In genomic region chr3:97952280-97952679, GRCh38 we compare ENCODE assay signal across 1 cellular context.
TF ChIP-seq lines count a peak whose summit lies in the region.

No MANE protein-coding gene starts in this region.

TF ChIP-seq in IMR-90, 13 proteins besides CTCF, POLR2A, EP300 and RAD21 (continued from another document):
- TF ChIP-seq ELK1 (IDR thresholded peaks at IDR 0.05; ENCODE audit: borderline replicate concordance, low read depth, low read length) (no peak), MAFK (IDR thresholded peaks at IDR 0.05; ENCODE audit: low read depth, low read length) (no peak), NFE2L2 (IDR thresholded peaks at IDR 0.05; ENCODE audit: low read depth, low read length) (no peak), FOS (IDR thresholded peaks at IDR 0.05; ENCODE audit: low read depth, low read length) (no peak), MXI1 (IDR thresholded peaks at IDR 0.05; ENCODE audit: borderline replicate concordance, low read depth, low read length) (no peak), BHLHE40 (IDR thresholded peaks at IDR 0.05; ENCODE audit: low read depth, low read length) (no peak)
- TF ChIP-seq, protein P1, sequence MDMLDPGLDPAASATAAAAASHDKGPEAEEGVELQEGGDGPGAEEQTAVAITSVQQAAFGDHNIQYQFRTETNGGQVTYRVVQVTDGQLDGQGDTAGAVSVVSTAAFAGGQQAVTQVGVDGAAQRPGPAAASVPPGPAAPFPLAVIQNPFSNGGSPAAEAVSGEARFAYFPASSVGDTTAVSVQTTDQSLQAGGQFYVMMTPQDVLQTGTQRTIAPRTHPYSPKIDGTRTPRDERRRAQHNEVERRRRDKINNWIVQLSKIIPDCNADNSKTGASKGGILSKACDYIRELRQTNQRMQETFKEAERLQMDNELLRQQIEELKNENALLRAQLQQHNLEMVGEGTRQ (IDR thresholded peaks at IDR 0.05; ENCODE audit: low read depth, low read length), result no peak
